Comparison of ENCODE assay signal across 11 cellular contexts in the genomic region with DNA sequence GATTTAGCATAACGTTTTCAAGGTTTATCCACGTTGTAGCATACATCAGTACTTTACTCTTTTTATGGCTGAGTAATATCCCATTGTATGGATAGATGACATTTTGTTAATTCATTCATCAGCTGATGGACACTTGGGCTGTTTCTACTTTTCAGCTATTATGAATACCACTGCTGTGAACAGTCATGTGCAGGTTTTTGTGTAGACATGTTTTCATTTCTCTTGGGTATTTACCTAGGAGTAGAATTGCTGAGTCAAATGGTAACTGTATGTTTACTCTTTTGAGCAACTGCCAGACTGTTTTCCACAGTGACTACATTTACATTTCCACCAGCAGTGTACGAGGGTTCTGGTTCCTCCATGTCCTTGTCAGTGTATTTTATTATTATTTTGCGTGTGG. TPM values are rescaled to one million over a fixed set of nuclear protein-coding genes. Genes with fewer than 3 reads are reported as not detected.
DNase-seq lines count a peak whose midpoint lies in the region; ATAC-seq, FAIRE-seq and TF ChIP-seq lines count a peak whose summit lies in the region.
"Had no signal": no experiment of that assay in that cellular context is flagged by ENCODE, and none has a peak within 500 bp of the region (broad histone marks: within the 10 kb centered on the region; RNA-seq: fewer than 3 reads in every experiment).

No MANE protein-coding gene starts in this region.

- TF ChIP-seq POLR2A in GM12878 (IDR thresholded peaks at IDR 0.05; ENCODE audit: low read depth, low read length) (no peak), thyroid gland (IDR thresholded peaks at IDR 0.05) (no peak)

- in situ Hi-C loops in GM12878 (cut with MboI): loop anchor here (5.0 kb wide), 1 partner anchor 230 kb away; no protein-coding TSS in a partner anchor

- intact Hi-C loops in GM12878 (cut with micrococcal nuclease; ENCODE audit: unreplicated experiment): loop anchor here (10.0 kb wide), 1 partner anchor 482 kb away; no protein-coding TSS in a partner anchor
- intact Hi-C loops in thyroid gland (cut with DNase I): no loop called here
- intact Hi-C loops in natural killer cell (cut with micrococcal nuclease): no loop called here
- intact Hi-C loops in upper lobe of right lung (cut with DNase I): no loop called here

- H3K27me3 Mint-ChIP-seq in CD4-positive, CD25-positive, alpha-beta regulatory T cell: no peaks in the 10 kb centered on the region
- H3K27me3 Mint-ChIP-seq in natural killer cell (ENCODE audit: low read depth in 2 of 2): no peaks in the 10 kb centered on the region

- H3K27me3 ChIP-seq in CD4-positive, CD25-positive, alpha-beta regulatory T cell (ENCODE audit: control insufficient read depth, insufficient read depth, low read length): no peaks in the 10 kb centered on the region
- no peaks in the 10 kb centered on the region for H3K27me3 ChIP-seq in GM12878 (replicated peaks in 1 of 2; ENCODE audit: control insufficient read depth in 2 of 2, insufficient read depth in 2 of 2, low read length in 1 of 2)
- H3K27me3 ChIP-seq in thyroid gland: no peaks in the 10 kb centered on the region
- H3K27me3 ChIP-seq in upper lobe of right lung: no peaks in the 10 kb centered on the region
- H3K27me3 ChIP-seq: tibial artery had no signal

- H3K9me3 Mint-ChIP-seq in CD4-positive, CD25-positive, alpha-beta regulatory T cell: no peaks in the 10 kb centered on the region
- no peaks in the 10 kb centered on the region for H3K9me3 Mint-ChIP-seq in natural killer cell

- H4K20me1 ChIP-seq in GM12878 (ENCODE audit: control insufficient read depth, insufficient read depth): no peaks in the 10 kb centered on the region

- H3K4me2 ChIP-seq in GM12878 (ENCODE audit: control insufficient read depth, insufficient read depth): no peak overlapping the region

- no peak for FAIRE-seq in GM12878 (lab: Jason Lieb, UNC)
- FAIRE-seq: RCC 7860 had no signal

- H3K4me1 ChIP-seq in CD4-positive, CD25-positive, alpha-beta regulatory T cell (ENCODE audit: control insufficient read depth, insufficient read depth, low read length, poor library complexity, severe bottlenecking): peaks cover under 1% of the 10 kb centered on the region
- H3K4me1 ChIP-seq in GM12878 (ENCODE audit: control insufficient read depth, insufficient read depth, low read length) (no peaks in the 10 kb centered on the region), thyroid gland (no peaks in the 10 kb centered on the region), upper lobe of right lung (no peaks in the 10 kb centered on the region)

- WGBS in GM12878 (ENCODE audit: insufficient coverage, insufficient replicate concordance, low lambda C conversion rate, missing lambda C conversion rate): 42% methylated on average over 4 of the region's 4 CpGs
- WGBS in thyroid gland, 2 donors: 89 to 90% methylated on average over 4 of the region's 4 CpGs

- no peaks in the 10 kb centered on the region for H3K79me2 ChIP-seq in GM12878 (ENCODE audit: control insufficient read depth, insufficient read depth, low read length)

- BruUV-seq in GM12878 (replicated peaks; lab: Mats Ljungman, UMichigan): no TSS peak

- no peak overlapping the region for H3K4me3 Mint-ChIP-seq in CD4-positive, CD25-positive, alpha-beta regulatory T cell
- H3K4me3 Mint-ChIP-seq in natural killer cell: no peak overlapping the region

- RAD21 ChIA-PET in GM12878 (lab: Charles Lee; ENCODE audit: unreplicated experiment): interaction anchor here (1.3 to 2.0 kb wide), 2 partner anchors 229 to 231 kb away, joined by 4 to 6 read pairs; no protein-coding TSS in a partner anchor

- ATAC-seq in CD4-positive, CD25-positive, alpha-beta regulatory T cell (ENCODE audit: low read depth in 2 of 2): no peak
- peak; percentile 57 for ATAC-seq in GM19025 (IDR thresholded peaks at IDR 0.05; ENCODE audit: low read depth, unreplicated experiment)
- peak; percentile 42 for ATAC-seq in GM12878
- ATAC-seq in natural killer cell: no peak
- no peak for ATAC-seq in upper lobe of right lung

- POLR2A ChIA-PET in GM12878 (lab: Charles Lee): no interaction called here

- no peak overlapping the region for H3K4me3 ChIP-seq in CD4-positive, CD25-positive, alpha-beta regulatory T cell (ENCODE audit: low read depth, low read length)
- H3K4me3 ChIP-seq in GM12878: no peak overlapping the region
- no peak overlapping the region for H3K4me3 ChIP-seq in thyroid gland (replicated peaks in 1 of 3)
- no peak overlapping the region for H3K4me3 ChIP-seq in upper lobe of right lung
- H3K4me3 ChIP-seq: tibial artery had no signal

- TF ChIP-seq RAD21 in GM12878 (IDR thresholded peaks at IDR 0.05; ENCODE audit: insufficient read depth, low read depth, low read length): no peak

- no peak for TF ChIP-seq EP300 in GM12878 (IDR thresholded peaks at IDR 0.05; ENCODE audit: borderline replicate concordance in 1 of 2, control insufficient read depth in 1 of 2, low read depth in 2 of 2, low read length in 2 of 2)

- SMC1A ChIA-PET in GM12878 (lab: Charles Lee; ENCODE audit: uncharacterized antibody, unreplicated experiment): interaction anchor here (1.5 to 5.6 kb wide), 3 partner anchors 156 to 240 kb away, joined by 3 to 48 read pairs (median 19); no protein-coding TSS in a partner anchor

- H3K9me3 ChIP-seq in CD4-positive, CD25-positive, alpha-beta regulatory T cell (ENCODE audit: control insufficient read depth in 2 of 2, low read length in 2 of 2): no peaks in the 10 kb centered on the region
- H3K9me3 ChIP-seq in GM12878 (replicated peaks; ENCODE audit: control insufficient read depth, insufficient read depth, low read length) (no peaks in the 10 kb centered on the region), thyroid gland (no peaks in the 10 kb centered on the region), upper lobe of right lung (no peaks in the 10 kb centered on the region)
- H3K9me3 ChIP-seq: tibial artery had no signal

- no peak overlapping the region for H3K9ac ChIP-seq in GM12878 (ENCODE audit: control insufficient read depth, insufficient read depth, low read length)

- no peak overlapping the region for H3K27ac ChIP-seq in CD4-positive, CD25-positive, alpha-beta regulatory T cell (ENCODE audit: insufficient read depth, low read length, poor library complexity, severe bottlenecking)
- H3K27ac ChIP-seq in GM12878 (ENCODE audit: control insufficient read depth, insufficient read depth): no peak overlapping the region; the same call in 1 of the 2 replicates
- H3K27ac ChIP-seq in thyroid gland: no peak overlapping the region
- H3K27ac ChIP-seq in upper lobe of right lung: no peak overlapping the region
- H3K27ac ChIP-seq: tibial artery had no signal

- CTCF ChIA-PET in GM12878 (lab: Yijun Ruan, JAX): interaction anchor here (3.2 to 4.9 kb wide), 2 partner anchors 231 to 458 kb away, joined by 16 to 89 read pairs; no protein-coding TSS in a partner anchor

- H3K27ac Mint-ChIP-seq in CD4-positive, CD25-positive, alpha-beta regulatory T cell: peak overlapping the region in 2 of 3 donors; percentile 41 to 81
- peak overlapping the region in 1 of 2 donors; percentile 48 for H3K27ac Mint-ChIP-seq in natural killer cell

- TF ChIP-seq CTCF in GM12878 (IDR thresholded peaks at IDR 0.05 in 2 of 3, conservative IDR thresholded peaks at IDR 0.05 in 1 of 3; ENCODE audit: control insufficient read depth in 2 of 3, extremely low read depth in 1 of 3, insufficient read depth in 1 of 3, low read depth in 3 of 3, low read length in 3 of 3) (no peak), thyroid gland (IDR thresholded peaks at IDR 0.05) (no peak), natural killer cell (IDR thresholded peaks at IDR 0.05) (no peak), upper lobe of right lung (IDR thresholded peaks at IDR 0.05) (no peak)

- peaks cover 47% of the 10 kb centered on the region for H3K36me3 Mint-ChIP-seq in CD4-positive, CD25-positive, alpha-beta regulatory T cell
- peaks cover 18% of the 10 kb centered on the region for H3K36me3 Mint-ChIP-seq in natural killer cell

- no peak for DNase-seq in CD4-positive, CD25-positive, alpha-beta regulatory T cell
- DNase-seq in NCI-H146 (lab: John Stamatoyannopoulos, UW): peak; percentile 11
- DNase-seq in GM12878 (ENCODE audit: low read depth, low spot score): no peak
- no peak for DNase-seq in thyroid gland
- DNase-seq in natural killer cell: no peak
- no peak for DNase-seq in NK-92 treated with Interleukin-12 subunit alpha and Interleukin-12 subunit beta, amount 100 ng/mL, for 24 hours (lab: John Stamatoyannopoulos, UW)
- DNase-seq in upper lobe of right lung: no peak
- DNase-seq: amygdala, tibial artery had no signal

- no peak overlapping the region for H2AFZ ChIP-seq in GM12878 (ENCODE audit: control insufficient read depth, low read depth, low read length)

- peaks cover 11 to 22% (median 13%) of the 10 kb centered on the region in 4 donors for H3K4me1 Mint-ChIP-seq in CD4-positive, CD25-positive, alpha-beta regulatory T cell
- H3K4me1 Mint-ChIP-seq in natural killer cell: no peaks in the 10 kb centered on the region

- H3K36me3 ChIP-seq in CD4-positive, CD25-positive, alpha-beta regulatory T cell (ENCODE audit: control insufficient read depth, insufficient read depth, low read length): peaks cover 87% of the 10 kb centered on the region
- H3K36me3 ChIP-seq in GM12878 (ENCODE audit: control insufficient read depth in 2 of 2, insufficient read depth in 2 of 2, low read length in 1 of 2): peaks cover 4 to 12% of the 10 kb centered on the region in 2 experiments
- H3K36me3 ChIP-seq in thyroid gland: peaks cover 9 to 13% of the 10 kb centered on the region in 2 donors
- peaks cover 60% of the 10 kb centered on the region for H3K36me3 ChIP-seq in upper lobe of right lung

RNA-seq across cellular contexts. Expression of a gene that starts 33.9 kb away (rescaled TPM):
- total RNA-seq in CD4-positive, CD25-positive, alpha-beta regulatory T cell: 57.2 TPM
- 100 to 1,000 TPM; 186 to 214 (median 193) TPM for polyA plus RNA-seq in CD4-positive, CD25-positive, alpha-beta regulatory T cell
- 40.1 and 41.7 TPM in 2 replicates for total RNA-seq in GM12878 (2013; cell fraction: nucleolus; rRNA removed)
- total RNA-seq in GM12878 (2014; rRNA removed) (173 and 205 TPM in 2 replicates), GM12878 (2014; rRNA removed; fragmentation: Illumina TruSeq; extraction: Trizol) (182 and 184 TPM in 2 replicates), GM12878 (2021) (134 and 138 TPM in 2 replicates), thyroid gland (100 to 1,000 TPM in 3 of 4 donors, 10 to 100 TPM in 1; 98.7 to 129 (median 119) TPM), natural killer cell (10 to 100 TPM; 45.8 to 59.1 (median 58.1) TPM), upper lobe of right lung (80.7 TPM)
- polyA plus RNA-seq in GM12878 (2011; ENCODE audit: low read depth): 245 TPM
- polyA plus RNA-seq in GM12878 (2011; rRNA removed) (253 and 294 TPM in 2 replicates), GM12878 (2014; fragmentation: Illumina TruSeq; extraction: Trizol) (226 and 246 TPM in 2 replicates), GM12878 (2014; fragmentation: Nextera tagmentation; extraction: Ambion mirVana) (100 to 1,000 TPM; 432 to 532 TPM), GM12878 (2014; rRNA removed) (156 and 169 TPM in 2 replicates), GM12878 (2016; fragmentation: Nextera tagmentation; extraction: Ambion mirVana) (100 to 1,000 TPM; 219 to 230 TPM)
- polyA plus RNA-seq in GM12878 (2011; cell fraction: cytosol; rRNA removed): 126 and 196 TPM in 2 replicates
- polyA plus RNA-seq in GM12878 (2011; cell fraction: nucleus; rRNA removed): 70.5 and 73.1 TPM in 2 replicates
- 172 and 186 TPM in 2 replicates for polyA plus RNA-seq in GM12878 (2012)
- 68.2 and 79.7 TPM in 2 replicates for polyA minus RNA-seq in GM12878 (2011; rRNA and poly(A)+ RNA removed)
- polyA minus RNA-seq in GM12878 (2011; cell fraction: cytosol; rRNA and poly(A)+ RNA removed): 23.1 and 32.0 TPM in 2 replicates
- polyA minus RNA-seq in GM12878 (2011; cell fraction: nucleus; rRNA and poly(A)+ RNA removed): 15.2 and 19.4 TPM in 2 replicates

Comparison
In these comparisons a context has a peak if more than half of its experiments do, and no peak if none do; other contexts are left out.
1. ATAC-seq: peak in GM19025 (single experiment) and GM12878 (single experiment); none in CD4-positive, CD25-positive, alpha-beta regulatory T cell (0 of 2), natural killer cell (0 of 3) and upper lobe of right lung (single experiment).